In genomic region chr18:7755753-7756475, GRCh38 we compare ENCODE assay signal across 1 cellular context.
TF ChIP-seq lines count a peak whose summit lies in the region.

No MANE protein-coding gene starts in this region.

TF ChIP-seq in WTC11, 78 proteins besides CTCF, POLR2A, EP300 and RAD21 (continued from another document):
- TF ChIP-seq FOXP4 (CRISPR knock-in tag; IDR thresholded peaks at IDR 0.05) (no peak), ZNF416 (CRISPR knock-in tag; IDR thresholded peaks at IDR 0.05) (no peak), ZNF423 (CRISPR knock-in tag; IDR thresholded peaks at IDR 0.05) (no peak), ZNF263 (CRISPR knock-in tag; IDR thresholded peaks at IDR 0.05; ENCODE audit: low read depth) (no peak), ZNF138 (CRISPR knock-in tag; conservative IDR thresholded peaks at IDR 0.05) (no peak), ZNF512 (CRISPR knock-in tag; IDR thresholded peaks at IDR 0.05; ENCODE audit: borderline replicate concordance) (no peak), FOXJ3 (CRISPR knock-in tag; IDR thresholded peaks at IDR 0.05; ENCODE audit: borderline replicate concordance) (no peak), MXD4 (CRISPR knock-in tag; IDR thresholded peaks at IDR 0.05; ENCODE audit: borderline replicate concordance) (no peak), FOXP1 (CRISPR knock-in tag; IDR thresholded peaks at IDR 0.05; ENCODE audit: borderline replicate concordance) (no peak), RORB (CRISPR knock-in tag; IDR thresholded peaks at IDR 0.05) (no peak), ZNF425 (CRISPR knock-in tag; conservative IDR thresholded peaks at IDR 0.05) (no peak)
TF ChIP-seq in WTC11: peak in this region for 0.
